In genomic region chr4:138241281-138242075, GRCh38 we compare ENCODE assay signal across 9 cellular contexts. TPM values are rescaled to one million over a fixed set of nuclear protein-coding genes. Genes with fewer than 3 reads are reported as not detected.
A peak's percentile ranks its signal among the peaks of the same experiment; 100 is the strongest.
DNase-seq lines count a peak whose midpoint lies in the region; ATAC-seq and TF ChIP-seq lines count a peak whose summit lies in the region.
"Had no signal": no experiment of that assay in that cellular context is flagged by ENCODE, and none has a peak within 500 bp of the region (broad histone marks: within the 10 kb centered on the region; RNA-seq: fewer than 3 reads in every experiment).

No MANE protein-coding gene starts in this region.

- peaks cover 43% of the 10 kb centered on the region for H3K79me2 ChIP-seq in ACC112 (ENCODE audit: control insufficient read depth, insufficient read depth, low read length, unreplicated experiment)

- H3K27ac ChIP-seq in ACC112 (ENCODE audit: low read depth, low read length) (peak overlapping the region; percentile 98), stomach (peak overlapping the region; percentile 66 to 81 (median 72))
- H3K27ac ChIP-seq: ovary had no signal

- H3K9ac ChIP-seq in iPS-15b (ENCODE audit: low read depth, low read length): peak overlapping the region; percentile 91

- peak in 56 of 76 experiments; percentile 1 to 65 (median 24) for DNase-seq in HUDEP-2 (lab: John Stamatoyannopoulos, UW; ENCODE audit: unreplicated experiment in 76 of 76)
- DNase-seq in activated T-cell treated with anti-CD3 and anti-CD28 coated beads, Interleukin-2, amount 50 U/mL, for 48 hours: peak; percentile 18
- DNase-seq in stomach: no peak
- no peak for DNase-seq in activated effector memory CD4-positive, alpha-beta T cell treated with Interleukin-2 at 50 U/mL for 16 hours
- DNase-seq in activated effector memory CD4-positive, alpha-beta T cell treated with anti-CD3 and anti-CD28 coated beads, Interleukin-2, amount 50 U/mL, for 16 hours: no peak

- no peak overlapping the region for H2AFZ ChIP-seq in ACC112 (ENCODE audit: low read length, unreplicated experiment)

- H3K36me3 ChIP-seq in ACC112 (ENCODE audit: insufficient read depth, low read length): no peaks in the 10 kb centered on the region
- no peaks in the 10 kb centered on the region for H3K36me3 ChIP-seq in iPS-15b (ENCODE audit: control insufficient read depth, insufficient read depth, low read length)
- no peaks in the 10 kb centered on the region for H3K36me3 ChIP-seq in stomach
- H3K36me3 ChIP-seq: ovary had no signal

- H3K9me3 ChIP-seq in iPS-15b (ENCODE audit: control insufficient read depth, insufficient read depth, low read length) (no peaks in the 10 kb centered on the region), stomach (no peaks in the 10 kb centered on the region)
- H3K9me3 ChIP-seq: ovary had no signal

- no peak for TF ChIP-seq CTCF in stomach (IDR thresholded peaks at IDR 0.05)

- peak; percentile 3 for ATAC-seq in GM18498 (IDR thresholded peaks at IDR 0.05; ENCODE audit: unreplicated experiment)

- H3K4me3 ChIP-seq in ACC112 (ENCODE audit: low read depth, low read length): peak overlapping the region; percentile 86
- H3K4me3 ChIP-seq in iPS-15b (ENCODE audit: low read depth, low read length): peak overlapping the region; percentile 85
- peak overlapping the region; percentile 20 to 46 (median 32) for H3K4me3 ChIP-seq in stomach

- intact Hi-C loops in stomach (cut with DNase I; ENCODE audit: low total_unique reads): no loop called here

- H3K4me1 ChIP-seq in ACC112 (ENCODE audit: control insufficient read depth, insufficient read depth, low read length, unreplicated experiment) (peaks cover 10% of the 10 kb centered on the region), iPS-15b (ENCODE audit: control insufficient read depth, insufficient read depth, low read length) (peaks cover 12% of the 10 kb centered on the region), stomach (peaks cover 0 to 12% (median 6%) of the 10 kb centered on the region in 4 donors)

- H3K27me3 ChIP-seq in ACC112 (ENCODE audit: insufficient read depth, low read length): no peaks in the 10 kb centered on the region
- no peaks in the 10 kb centered on the region for H3K27me3 ChIP-seq in iPS-15b (ENCODE audit: control insufficient read depth, insufficient read depth, low read length)
- H3K27me3 ChIP-seq in stomach: no peaks in the 10 kb centered on the region
- H3K27me3 ChIP-seq: ovary had no signal

- 62 to 74% (median 70%) methylated on average over 8 to 13 of the region's 13 CpGs for WGBS in stomach, 5 donors

- TF ChIP-seq POLR2A in stomach (IDR thresholded peaks at IDR 0.05): no peak

- TF ChIP-seq EP300 in stomach (IDR thresholded peaks at IDR 0.05): no peak

RNA-seq across cellular contexts. Expression of gene SLC7A11, which starts 0.7 kb away (rescaled TPM):
- total RNA-seq in stomach: 10 to 100 TPM in 1 of 5 donors, 1 to 10 TPM in 3, not detected in 1; 2.3 to 15.8 (median 5.6) TPM
- polyA plus RNA-seq in stomach: 1 to 10 TPM in 1 of 3 donors, under 1 TPM in 2; 0.50 to 1.5 (median 0.88) TPM

Comparison
In these comparisons a context has a peak if more than half of its experiments do, and no peak if none do; other contexts are left out.
1. H3K4me3 ChIP-seq: peak in every context shown above with its lines; median percentile 86 in ACC112; 85 in iPS-15b; 32 in stomach.
2. DNase-seq: peak in HUDEP-2 (56 of 76) and activated T-cell treated with anti-CD3 and anti-CD28 coated beads, Interleukin-2, amount 50 U/mL, for 48 hours (2 of 2); none in stomach (single experiment), activated effector memory CD4-positive, alpha-beta T cell treated with Interleukin-2 at 50 U/mL for 16 hours (single experiment) and activated effector memory CD4-positive, alpha-beta T cell treated with anti-CD3 and anti-CD28 coated beads, Interleukin-2, amount 50 U/mL, for 16 hours (single experiment).